ENCODE assay signal across 1 cellular context in genomic region chr16:56332464-56333079, GRCh38.
TF ChIP-seq lines count a peak whose summit lies in the region.

No MANE protein-coding gene starts in this region.

TF ChIP-seq in HepG2, 621 proteins besides CTCF, POLR2A, EP300 and RAD21 (continued from another document and continues in another):
- TF ChIP-seq, protein P1, sequence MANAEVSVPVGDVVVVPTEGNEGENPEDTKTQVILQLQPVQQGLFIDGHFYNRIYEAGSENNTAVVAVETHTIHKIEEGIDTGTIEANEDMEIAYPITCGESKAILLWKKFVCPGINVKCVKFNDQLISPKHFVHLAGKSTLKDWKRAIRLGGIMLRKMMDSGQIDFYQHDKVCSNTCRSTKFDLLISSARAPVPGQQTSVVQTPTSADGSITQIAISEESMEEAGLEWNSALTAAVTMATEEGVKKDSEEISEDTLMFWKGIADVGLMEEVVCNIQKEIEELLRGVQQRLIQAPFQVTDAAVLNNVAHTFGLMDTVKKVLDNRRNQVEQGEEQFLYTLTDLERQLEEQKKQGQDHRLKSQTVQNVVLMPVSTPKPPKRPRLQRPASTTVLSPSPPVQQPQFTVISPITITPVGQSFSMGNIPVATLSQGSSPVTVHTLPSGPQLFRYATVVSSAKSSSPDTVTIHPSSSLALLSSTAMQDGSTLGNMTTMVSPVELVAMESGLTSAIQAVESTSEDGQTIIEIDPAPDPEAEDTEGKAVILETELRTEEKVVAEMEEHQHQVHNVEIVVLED (CRISPR knock-in tag; IDR thresholded peaks at IDR 0.05; ENCODE audit: borderline replicate concordance): no peak; the same call in 1 of the 2 replicates
- TF ChIP-seq ZFP37 (CRISPR knock-in tag; IDR thresholded peaks at IDR 0.05; ENCODE audit: borderline replicate concordance) (no peak), ZNF598 (CRISPR knock-in tag; IDR thresholded peaks at IDR 0.05; ENCODE audit: borderline replicate concordance) (peak; percentile 20; the same call in 1 of the 2 replicates), ZBTB10 (CRISPR knock-in tag; IDR thresholded peaks at IDR 0.05; ENCODE audit: borderline replicate concordance) (no peak), ELF4 (CRISPR knock-in tag; IDR thresholded peaks at IDR 0.05; ENCODE audit: borderline replicate concordance) (no peak), GLI4 (CRISPR knock-in tag; IDR thresholded peaks at IDR 0.05; ENCODE audit: borderline replicate concordance) (no peak), IRF2 (CRISPR knock-in tag; IDR thresholded peaks at IDR 0.05) (peak; percentile 63; the same call in 1 of the 2 replicates), ZNF782 (CRISPR knock-in tag; IDR thresholded peaks at IDR 0.05; ENCODE audit: borderline replicate concordance) (no peak), MXI1 (IDR thresholded peaks at IDR 0.05; ENCODE audit: borderline replicate concordance, low read depth, low read length) (no peak), HDAC2 (CRISPR knock-in tag; IDR thresholded peaks at IDR 0.05) (no peak), ZNF30 (CRISPR knock-in tag; IDR thresholded peaks at IDR 0.05) (no peak), NFE2 (CRISPR knock-in tag; IDR thresholded peaks at IDR 0.05) (no peak), ISL2 (CRISPR knock-in tag; IDR thresholded peaks at IDR 0.05) (no peak), PBX3 (CRISPR knock-in tag; IDR thresholded peaks at IDR 0.05; ENCODE audit: borderline replicate concordance) (no peak), HBP1 (CRISPR knock-in tag; IDR thresholded peaks at IDR 0.05; ENCODE audit: low read depth) (0 out of 2 replicates have a peak, but pooled peaks have one; percentile 42), KDM2A (CRISPR knock-in tag; IDR thresholded peaks at IDR 0.05; ENCODE audit: borderline replicate concordance, low read depth) (peak; percentile 83; the same call in 1 of the 2 replicates), ZNF138 (CRISPR knock-in tag; IDR thresholded peaks at IDR 0.05; ENCODE audit: low read depth) (no peak), FOXK1 (CRISPR knock-in tag; IDR thresholded peaks at IDR 0.05; ENCODE audit: borderline replicate concordance, low read depth) (no peak), HOXA9 (CRISPR knock-in tag; IDR thresholded peaks at IDR 0.05; ENCODE audit: borderline replicate concordance) (no peak), POLR2G (IDR thresholded peaks at IDR 0.05; ENCODE audit: low read depth, low read length) (no peak), ZSCAN30 (CRISPR knock-in tag; IDR thresholded peaks at IDR 0.05) (no peak), MEIS1 (CRISPR knock-in tag; IDR thresholded peaks at IDR 0.05; ENCODE audit: borderline replicate concordance) (no peak), ZNF24 (IDR thresholded peaks at IDR 0.05) (no peak), ZKSCAN1 (IDR thresholded peaks at IDR 0.05; ENCODE audit: low read length) (no peak)
- TF ChIP-seq, protein P2, sequence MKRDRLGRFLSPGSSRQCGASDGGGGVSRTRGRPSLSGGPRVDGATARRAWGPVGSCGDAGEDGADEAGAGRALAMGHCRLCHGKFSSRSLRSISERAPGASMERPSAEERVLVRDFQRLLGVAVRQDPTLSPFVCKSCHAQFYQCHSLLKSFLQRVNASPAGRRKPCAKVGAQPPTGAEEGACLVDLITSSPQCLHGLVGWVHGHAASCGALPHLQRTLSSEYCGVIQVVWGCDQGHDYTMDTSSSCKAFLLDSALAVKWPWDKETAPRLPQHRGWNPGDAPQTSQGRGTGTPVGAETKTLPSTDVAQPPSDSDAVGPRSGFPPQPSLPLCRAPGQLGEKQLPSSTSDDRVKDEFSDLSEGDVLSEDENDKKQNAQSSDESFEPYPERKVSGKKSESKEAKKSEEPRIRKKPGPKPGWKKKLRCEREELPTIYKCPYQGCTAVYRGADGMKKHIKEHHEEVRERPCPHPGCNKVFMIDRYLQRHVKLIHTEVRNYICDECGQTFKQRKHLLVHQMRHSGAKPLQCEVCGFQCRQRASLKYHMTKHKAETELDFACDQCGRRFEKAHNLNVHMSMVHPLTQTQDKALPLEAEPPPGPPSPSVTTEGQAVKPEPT (CRISPR knock-in tag; IDR thresholded peaks at IDR 0.05; ENCODE audit: low read depth): no peak
- TF ChIP-seq, protein P3, sequence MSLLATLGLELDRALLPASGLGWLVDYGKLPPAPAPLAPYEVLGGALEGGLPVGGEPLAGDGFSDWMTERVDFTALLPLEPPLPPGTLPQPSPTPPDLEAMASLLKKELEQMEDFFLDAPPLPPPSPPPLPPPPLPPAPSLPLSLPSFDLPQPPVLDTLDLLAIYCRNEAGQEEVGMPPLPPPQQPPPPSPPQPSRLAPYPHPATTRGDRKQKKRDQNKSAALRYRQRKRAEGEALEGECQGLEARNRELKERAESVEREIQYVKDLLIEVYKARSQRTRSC (CRISPR knock-in tag; IDR thresholded peaks at IDR 0.05; ENCODE audit: low read depth): no peak
- TF ChIP-seq, protein P4, sequence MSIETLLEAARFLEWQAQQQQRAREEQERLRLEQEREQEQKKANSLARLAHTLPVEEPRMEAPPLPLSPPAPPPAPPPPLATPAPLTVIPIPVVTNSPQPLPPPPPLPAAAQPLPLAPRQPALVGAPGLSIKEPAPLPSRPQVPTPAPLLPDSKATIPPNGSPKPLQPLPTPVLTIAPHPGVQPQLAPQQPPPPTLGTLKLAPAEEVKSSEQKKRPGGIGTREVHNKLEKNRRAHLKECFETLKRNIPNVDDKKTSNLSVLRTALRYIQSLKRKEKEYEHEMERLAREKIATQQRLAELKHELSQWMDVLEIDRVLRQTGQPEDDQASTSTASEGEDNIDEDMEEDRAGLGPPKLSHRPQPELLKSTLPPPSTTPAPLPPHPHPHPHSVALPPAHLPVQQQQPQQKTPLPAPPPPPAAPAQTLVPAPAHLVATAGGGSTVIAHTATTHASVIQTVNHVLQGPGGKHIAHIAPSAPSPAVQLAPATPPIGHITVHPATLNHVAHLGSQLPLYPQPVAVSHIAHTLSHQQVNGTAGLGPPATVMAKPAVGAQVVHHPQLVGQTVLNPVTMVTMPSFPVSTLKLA (IDR thresholded peaks at IDR 0.05): no peak
- TF ChIP-seq, protein P5, sequence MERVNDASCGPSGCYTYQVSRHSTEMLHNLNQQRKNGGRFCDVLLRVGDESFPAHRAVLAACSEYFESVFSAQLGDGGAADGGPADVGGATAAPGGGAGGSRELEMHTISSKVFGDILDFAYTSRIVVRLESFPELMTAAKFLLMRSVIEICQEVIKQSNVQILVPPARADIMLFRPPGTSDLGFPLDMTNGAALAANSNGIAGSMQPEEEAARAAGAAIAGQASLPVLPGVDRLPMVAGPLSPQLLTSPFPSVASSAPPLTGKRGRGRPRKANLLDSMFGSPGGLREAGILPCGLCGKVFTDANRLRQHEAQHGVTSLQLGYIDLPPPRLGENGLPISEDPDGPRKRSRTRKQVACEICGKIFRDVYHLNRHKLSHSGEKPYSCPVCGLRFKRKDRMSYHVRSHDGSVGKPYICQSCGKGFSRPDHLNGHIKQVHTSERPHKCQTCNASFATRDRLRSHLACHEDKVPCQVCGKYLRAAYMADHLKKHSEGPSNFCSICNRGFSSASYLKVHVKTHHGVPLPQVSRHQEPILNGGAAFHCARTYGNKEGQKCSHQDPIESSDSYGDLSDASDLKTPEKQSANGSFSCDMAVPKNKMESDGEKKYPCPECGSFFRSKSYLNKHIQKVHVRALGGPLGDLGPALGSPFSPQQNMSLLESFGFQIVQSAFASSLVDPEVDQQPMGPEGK (CRISPR knock-in tag; IDR thresholded peaks at IDR 0.05): peak; percentile 78
- TF ChIP-seq, protein P6, sequence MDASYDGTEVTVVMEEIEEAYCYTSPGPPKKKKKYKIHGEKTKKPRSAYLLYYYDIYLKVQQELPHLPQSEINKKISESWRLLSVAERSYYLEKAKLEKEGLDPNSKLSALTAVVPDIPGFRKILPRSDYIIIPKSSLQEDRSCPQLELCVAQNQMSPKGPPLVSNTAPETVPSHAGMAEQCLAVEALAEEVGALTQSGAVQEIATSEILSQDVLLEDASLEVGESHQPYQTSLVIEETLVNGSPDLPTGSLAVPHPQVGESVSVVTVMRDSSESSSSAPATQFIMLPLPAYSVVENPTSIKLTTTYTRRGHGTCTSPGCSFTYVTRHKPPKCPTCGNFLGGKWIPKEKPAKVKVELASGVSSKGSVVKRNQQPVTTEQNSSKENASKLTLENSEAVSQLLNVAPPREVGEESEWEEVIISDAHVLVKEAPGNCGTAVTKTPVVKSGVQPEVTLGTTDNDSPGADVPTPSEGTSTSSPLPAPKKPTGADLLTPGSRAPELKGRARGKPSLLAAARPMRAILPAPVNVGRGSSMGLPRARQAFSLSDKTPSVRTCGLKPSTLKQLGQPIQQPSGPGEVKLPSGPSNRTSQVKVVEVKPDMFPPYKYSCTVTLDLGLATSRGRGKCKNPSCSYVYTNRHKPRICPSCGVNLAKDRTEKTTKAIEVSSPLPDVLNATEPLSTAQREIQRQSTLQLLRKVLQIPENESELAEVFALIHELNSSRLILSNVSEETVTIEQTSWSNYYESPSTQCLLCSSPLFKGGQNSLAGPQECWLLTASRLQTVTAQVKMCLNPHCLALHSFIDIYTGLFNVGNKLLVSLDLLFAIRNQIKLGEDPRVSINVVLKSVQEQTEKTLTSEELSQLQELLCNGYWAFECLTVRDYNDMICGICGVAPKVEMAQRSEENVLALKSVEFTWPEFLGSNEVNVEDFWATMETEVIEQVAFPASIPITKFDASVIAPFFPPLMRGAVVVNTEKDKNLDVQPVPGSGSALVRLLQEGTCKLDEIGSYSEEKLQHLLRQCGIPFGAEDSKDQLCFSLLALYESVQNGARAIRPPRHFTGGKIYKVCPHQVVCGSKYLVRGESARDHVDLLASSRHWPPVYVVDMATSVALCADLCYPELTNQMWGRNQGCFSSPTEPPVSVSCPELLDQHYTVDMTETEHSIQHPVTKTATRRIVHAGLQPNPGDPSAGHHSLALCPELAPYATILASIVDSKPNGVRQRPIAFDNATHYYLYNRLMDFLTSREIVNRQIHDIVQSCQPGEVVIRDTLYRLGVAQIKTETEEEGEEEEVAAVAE (CRISPR knock-in tag; IDR thresholded peaks at IDR 0.05; ENCODE audit: borderline replicate concordance): peak; percentile 44; the same call in 1 of the 2 replicates
- TF ChIP-seq, protein P7, sequence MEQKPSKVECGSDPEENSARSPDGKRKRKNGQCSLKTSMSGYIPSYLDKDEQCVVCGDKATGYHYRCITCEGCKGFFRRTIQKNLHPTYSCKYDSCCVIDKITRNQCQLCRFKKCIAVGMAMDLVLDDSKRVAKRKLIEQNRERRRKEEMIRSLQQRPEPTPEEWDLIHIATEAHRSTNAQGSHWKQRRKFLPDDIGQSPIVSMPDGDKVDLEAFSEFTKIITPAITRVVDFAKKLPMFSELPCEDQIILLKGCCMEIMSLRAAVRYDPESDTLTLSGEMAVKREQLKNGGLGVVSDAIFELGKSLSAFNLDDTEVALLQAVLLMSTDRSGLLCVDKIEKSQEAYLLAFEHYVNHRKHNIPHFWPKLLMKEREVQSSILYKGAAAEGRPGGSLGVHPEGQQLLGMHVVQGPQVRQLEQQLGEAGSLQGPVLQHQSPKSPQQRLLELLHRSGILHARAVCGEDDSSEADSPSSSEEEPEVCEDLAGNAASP (CRISPR knock-in tag; IDR thresholded peaks at IDR 0.05; ENCODE audit: borderline replicate concordance): 0 out of 2 replicates have a peak, but pooled peaks have one; percentile 37
- TF ChIP-seq, protein P8, sequence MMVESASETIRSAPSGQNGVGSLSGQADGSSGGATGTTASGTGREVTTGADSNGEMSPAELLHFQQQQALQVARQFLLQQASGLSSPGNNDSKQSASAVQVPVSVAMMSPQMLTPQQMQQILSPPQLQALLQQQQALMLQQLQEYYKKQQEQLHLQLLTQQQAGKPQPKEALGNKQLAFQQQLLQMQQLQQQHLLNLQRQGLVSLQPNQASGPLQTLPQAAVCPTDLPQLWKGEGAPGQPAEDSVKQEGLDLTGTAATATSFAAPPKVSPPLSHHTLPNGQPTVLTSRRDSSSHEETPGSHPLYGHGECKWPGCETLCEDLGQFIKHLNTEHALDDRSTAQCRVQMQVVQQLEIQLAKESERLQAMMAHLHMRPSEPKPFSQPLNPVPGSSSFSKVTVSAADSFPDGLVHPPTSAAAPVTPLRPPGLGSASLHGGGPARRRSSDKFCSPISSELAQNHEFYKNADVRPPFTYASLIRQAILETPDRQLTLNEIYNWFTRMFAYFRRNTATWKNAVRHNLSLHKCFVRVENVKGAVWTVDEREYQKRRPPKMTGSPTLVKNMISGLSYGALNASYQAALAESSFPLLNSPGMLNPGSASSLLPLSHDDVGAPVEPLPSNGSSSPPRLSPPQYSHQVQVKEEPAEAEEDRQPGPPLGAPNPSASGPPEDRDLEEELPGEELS (CRISPR knock-in tag; IDR thresholded peaks at IDR 0.05): no peak
- TF ChIP-seq, protein P9, sequence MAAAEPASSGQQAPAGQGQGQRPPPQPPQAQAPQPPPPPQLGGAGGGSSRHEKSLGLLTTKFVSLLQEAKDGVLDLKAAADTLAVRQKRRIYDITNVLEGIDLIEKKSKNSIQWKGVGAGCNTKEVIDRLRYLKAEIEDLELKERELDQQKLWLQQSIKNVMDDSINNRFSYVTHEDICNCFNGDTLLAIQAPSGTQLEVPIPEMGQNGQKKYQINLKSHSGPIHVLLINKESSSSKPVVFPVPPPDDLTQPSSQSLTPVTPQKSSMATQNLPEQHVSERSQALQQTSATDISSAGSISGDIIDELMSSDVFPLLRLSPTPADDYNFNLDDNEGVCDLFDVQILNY (CRISPR knock-in tag; conservative IDR thresholded peaks at IDR 0.05): no peak
